ENCODE assay signal across 8 cellular contexts in the genomic region with DNA sequence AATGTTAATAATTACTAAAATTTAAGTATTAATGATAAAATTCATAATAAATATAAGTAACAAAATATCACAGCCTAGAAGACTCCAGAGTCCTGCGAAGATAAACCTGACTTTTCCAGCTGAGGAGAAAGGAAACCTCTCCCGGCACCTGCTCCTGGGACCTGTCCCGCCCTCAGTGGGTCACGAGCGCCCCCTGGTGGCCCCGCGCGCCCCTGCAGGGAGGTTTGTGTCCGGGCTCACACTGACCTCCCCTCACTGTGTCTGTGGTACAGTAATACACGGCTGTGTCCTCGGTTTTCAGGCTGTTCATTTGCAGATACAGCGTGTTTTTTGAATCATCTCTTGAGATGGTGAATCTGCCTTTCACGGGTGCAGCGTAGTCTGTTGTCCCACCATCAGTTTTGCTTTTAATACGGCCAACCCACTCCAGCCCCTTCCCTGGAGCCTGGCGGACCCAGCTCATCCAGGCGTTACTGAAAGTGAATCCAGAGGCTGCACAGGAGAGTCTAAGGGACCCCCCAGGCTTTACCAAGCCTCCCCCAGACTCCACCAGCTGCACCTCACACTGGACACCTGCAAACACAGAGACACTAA.
DNase-seq lines count a peak whose midpoint lies in the region; TF ChIP-seq lines count a peak whose summit lies in the region.
"Not testable (repeated sequence)": the region's sequence is repeated elsewhere in the genome, so short reads cannot be mapped to it uniquely, and the experiment has no call there.

No MANE protein-coding gene starts in this region.

- H3K36me3 Mint-ChIP-seq in neural progenitor cell: not testable (repeated sequence)

- H3K4me3 Mint-ChIP-seq in neural progenitor cell: not testable (repeated sequence)

- H2AFZ ChIP-seq in neural progenitor cell (replicated peaks): not testable (repeated sequence)

- POLR2A ChIA-PET in BJ (lab: Charles Lee): not testable (repeated sequence)

- not testable (repeated sequence) for H3K79me2 ChIP-seq in neural progenitor cell (ENCODE audit: low read depth)

- H3K27me3 ChIP-seq in BJ (ENCODE audit: control insufficient read depth, insufficient read depth, low read length); neural progenitor cell: not testable (repeated sequence)

- not testable (repeated sequence) for H3K4me2 ChIP-seq in neural progenitor cell

- H3K4me1 Mint-ChIP-seq in neural progenitor cell: not testable (repeated sequence)

- H3F3A ChIP-seq in neural progenitor cell (ENCODE audit: low read depth): not testable (repeated sequence)

- not testable (repeated sequence) for H3K9me3 ChIP-seq in neural progenitor cell (ENCODE audit: low read depth)

- H3K4me1 ChIP-seq in neural progenitor cell: not testable (repeated sequence)

- CTCF ChIA-PET in BJ (lab: Yijun Ruan, JAX): interaction anchor here (0.6 kb wide), 2 partner anchors 62 to 602 kb away, joined by 3 read pairs; no protein-coding TSS in a partner anchor

- not testable (repeated sequence) for H3K27ac Mint-ChIP-seq in neural progenitor cell

- not testable (repeated sequence) for DNase-seq in BJ (ENCODE audit: low read depth)
- DNase-seq in HK-2 (ENCODE audit: unreplicated experiment) (peak; percentile 82), NCI-H526 treated with DMSO at 0.1 percent for 48 hours (lab: John Stamatoyannopoulos, UW) (peak; percentile 41), globus pallidus (ENCODE audit: low spot score) (peak; percentile 0), neural progenitor cell (ENCODE audit: low spot score) (peak; percentile 3)
- DNase-seq in activated CD4-positive, CD25-positive, alpha-beta regulatory T cell treated with anti-CD3 and anti-CD28 coated beads, Interleukin-2, amount 50 U/mL, for 16 hours (ENCODE audit: low read depth, low spot score): peak; percentile 70
- DNase-seq in activated naive CD8-positive, alpha-beta T cell treated with anti-CD3 and anti-CD28 coated beads, Interleukin-2, amount 50 U/mL, for 16 hours (ENCODE audit: low read depth, low spot score): peak; percentile 64
- DNase-seq in stimulated activated CD8-positive, alpha-beta memory T cell treated with anti-CD3 and anti-CD28 coated beads, Interleukin-2, amount 100 ng/mL, for 48 hours (ENCODE audit: low read depth in 2 of 2): peak; percentile 84 to 85

- peaks cover 18% of the 10 kb centered on the region for H3K9me3 Mint-ChIP-seq in neural progenitor cell

- H3K4me3 ChIP-seq in BJ (ENCODE audit: low read depth, low read length); neural progenitor cell: not testable (repeated sequence)

- not testable (repeated sequence) for H3K36me3 ChIP-seq in BJ (ENCODE audit: control insufficient read depth, insufficient read depth, low read length); neural progenitor cell

- not testable (repeated sequence) for H3K9ac ChIP-seq in neural progenitor cell

- not testable (repeated sequence) for H3K27ac ChIP-seq in neural progenitor cell

- not testable (repeated sequence) for H3K27me3 Mint-ChIP-seq in neural progenitor cell (ENCODE audit: insufficient read depth, low read depth)

- not testable (repeated sequence) for H4K20me1 ChIP-seq in neural progenitor cell (ENCODE audit: low read depth)

- TF ChIP-seq CTCF in BJ (IDR thresholded peaks at IDR 0.05; ENCODE audit: insufficient read depth, low read depth, low read length): peak; percentile 58
- peak; percentile 49 for TF ChIP-seq CTCF in neural progenitor cell (IDR thresholded peaks at IDR 0.05)
